8 cellular contexts compared by ENCODE assay signal in genomic region chr10:113454341-113455061, GRCh38.
A peak's percentile ranks its signal among the peaks of the same experiment; 100 is the strongest.
DNase-seq lines count a peak whose midpoint lies in the region; ATAC-seq and TF ChIP-seq lines count a peak whose summit lies in the region.

No MANE protein-coding gene starts in this region.

- peak; percentile 2 for DNase-seq in NCI-H1436 (lab: John Stamatoyannopoulos, UW)
- DNase-seq in NCI-H1436 treated with DMSO at 0.1 percent for 48 hours (lab: John Stamatoyannopoulos, UW): no peak
- DNase-seq in glutamatergic neuron: peak; percentile 59
- DNase-seq in prostate gland (ENCODE audit: low spot score): peak; percentile 31
- DNase-seq in effector memory CD8-positive, alpha-beta T cell: no peak

- peak; percentile 51 for ATAC-seq in HG02938 (IDR thresholded peaks at IDR 0.05; ENCODE audit: unreplicated experiment)
- no peak for ATAC-seq in effector memory CD8-positive, alpha-beta T cell (replicated peaks)
- no peak for ATAC-seq in GM18861 (IDR thresholded peaks at IDR 0.05; ENCODE audit: unreplicated experiment)

- H3K4me1 Mint-ChIP-seq in glutamatergic neuron (ENCODE audit: low read depth, unreplicated experiment): no peaks in the 10 kb centered on the region
- peaks cover 0 to 3% of the 10 kb centered on the region in 2 donors for H3K4me1 Mint-ChIP-seq in effector memory CD8-positive, alpha-beta T cell (ENCODE audit: low read depth in 2 of 2)

- H3K4me3 ChIP-seq in prostate gland: no peak overlapping the region

- TF ChIP-seq CTCF in VCaP (conservative IDR thresholded peaks at IDR 0.05): peak; percentile 86
- TF ChIP-seq CTCF in glutamatergic neuron (IDR thresholded peaks at IDR 0.05; ENCODE audit: partially characterized antibody, unreplicated experiment): peak; percentile 61
- peak; percentile 40 to 70 (median 50) for TF ChIP-seq CTCF in prostate gland (IDR thresholded peaks at IDR 0.05)

- no peaks in the 10 kb centered on the region for H3K36me3 ChIP-seq in prostate gland

- no peak overlapping the region for H3K27ac Mint-ChIP-seq in glutamatergic neuron (ENCODE audit: unreplicated experiment)
- no peak overlapping the region for H3K27ac Mint-ChIP-seq in effector memory CD8-positive, alpha-beta T cell

- H3K4me3 Mint-ChIP-seq in glutamatergic neuron (ENCODE audit: unreplicated experiment): no peak overlapping the region
- H3K4me3 Mint-ChIP-seq in effector memory CD8-positive, alpha-beta T cell: no peak overlapping the region

- TF ChIP-seq POLR2A in prostate gland (IDR thresholded peaks at IDR 0.05): no peak

- intact Hi-C loops in prostate gland (cut with DNase I): loop anchor here (5.0 kb wide), 1 partner anchor 67 kb away; no protein-coding TSS in a partner anchor

- no peaks in the 10 kb centered on the region for H3K36me3 Mint-ChIP-seq in glutamatergic neuron (ENCODE audit: unreplicated experiment)
- H3K36me3 Mint-ChIP-seq in effector memory CD8-positive, alpha-beta T cell (ENCODE audit: insufficient read depth): no peaks in the 10 kb centered on the region

- H3K27me3 ChIP-seq in prostate gland (replicated peaks; ENCODE audit: insufficient read depth): no peaks in the 10 kb centered on the region

- H3K9me3 ChIP-seq in prostate gland: no peaks in the 10 kb centered on the region

- H3K9me3 Mint-ChIP-seq in glutamatergic neuron (ENCODE audit: unreplicated experiment): peaks cover 2% of the 10 kb centered on the region
- H3K9me3 Mint-ChIP-seq in effector memory CD8-positive, alpha-beta T cell: no peaks in the 10 kb centered on the region

- H3K27me3 Mint-ChIP-seq in glutamatergic neuron (ENCODE audit: unreplicated experiment): peaks cover 1% of the 10 kb centered on the region
- H3K27me3 Mint-ChIP-seq in effector memory CD8-positive, alpha-beta T cell: peaks cover 30 to 85% of the 10 kb centered on the region in 2 donors

- 7% methylated on average over 15 of the region's 15 CpGs for WGBS in prostate gland

- H3K27ac ChIP-seq in VCaP (no peak overlapping the region), prostate gland (no peak overlapping the region)

- no peaks in the 10 kb centered on the region for H3K4me1 ChIP-seq in prostate gland (replicated peaks)

Comparison
In these comparisons a context has a peak if more than half of its experiments do, and no peak if none do; other contexts are left out.
1. DNase-seq: peak in NCI-H1436 (single experiment), glutamatergic neuron (single experiment) and prostate gland (single experiment); none in NCI-H1436 treated with DMSO at 0.1 percent for 48 hours (single experiment) and effector memory CD8-positive, alpha-beta T cell (0 of 3).
2. Peak in every context shown above with its lines, with median percentiles within 50 percentile points of each other: CTCF ChIP-seq.